In the genomic region with DNA sequence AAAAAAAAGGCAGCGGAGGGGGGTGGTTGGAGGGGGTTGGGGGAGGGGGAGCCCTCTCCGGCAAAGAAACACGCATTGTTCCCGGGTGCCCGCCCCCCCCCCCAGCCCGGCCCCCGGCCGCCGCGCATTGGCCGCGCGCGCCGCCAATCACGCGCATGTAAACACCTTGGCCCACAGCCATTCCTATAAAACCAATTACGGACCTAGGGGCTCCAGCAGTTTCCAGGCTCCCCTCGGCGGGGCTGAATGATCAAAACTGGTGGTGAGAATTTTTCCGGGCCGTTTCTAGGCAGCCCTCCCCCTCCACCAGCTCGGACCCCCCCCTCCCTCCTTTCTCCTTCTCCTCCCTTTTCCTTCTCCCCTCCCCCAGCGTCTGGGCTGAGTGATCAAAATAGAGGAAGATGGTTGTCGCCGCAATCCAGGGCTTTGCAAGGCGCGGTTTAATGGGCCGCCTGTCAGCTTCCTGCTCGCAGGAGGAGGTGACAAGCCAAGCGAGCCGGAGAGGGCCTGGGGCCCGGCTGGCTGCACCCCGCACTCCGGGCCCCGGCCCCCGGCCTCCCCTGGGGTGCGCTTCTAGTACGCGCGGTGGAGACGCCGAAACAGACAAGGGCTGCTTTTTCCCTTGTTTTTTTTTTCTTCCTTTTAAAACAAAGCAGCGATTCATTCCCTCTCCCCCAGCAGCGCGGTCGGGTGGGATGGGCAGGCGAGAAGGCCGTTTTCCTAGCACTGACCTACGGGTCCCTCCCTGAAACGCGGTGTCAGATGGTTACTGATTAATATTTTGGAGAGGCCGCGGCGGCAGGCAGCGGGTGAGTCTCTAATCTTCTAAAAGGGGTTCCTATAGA, we compare ENCODE assay signal across 8 cellular contexts. TPM values are rescaled to one million over a fixed set of nuclear protein-coding genes. Genes with fewer than 3 reads are reported as not detected.
DNase-seq lines count a peak whose midpoint lies in the region; ATAC-seq and TF ChIP-seq lines count a peak whose summit lies in the region.

No MANE protein-coding gene starts in this region.

- peaks cover 5% of the 10 kb centered on the region for H3K36me3 ChIP-seq in neutrophil

- peak; percentile 28 for ATAC-seq in Right ventricle myocardium superior (ENCODE audit: poor library complexity)
- ATAC-seq in GM18505 (IDR thresholded peaks at IDR 0.05; ENCODE audit: unreplicated experiment) = no peak

- H3K9me3 ChIP-seq in neutrophil = no peaks in the 10 kb centered on the region

- DNase-seq in ELR (ENCODE audit: low read depth) (peak; percentile 100), Kasumi-1 (lab: John Stamatoyannopoulos, UW) (peak; percentile 90 to 94), OCI-M2 (lab: John Stamatoyannopoulos, UW; ENCODE audit: unreplicated experiment) (peak; percentile 68), amniotic stem cell (lab: John Stamatoyannopoulos, UW) (peak; percentile 98), Right ventricle myocardium superior (peak; percentile 97)
- no peak for DNase-seq in effector CD8-positive, alpha-beta T cell (lab: John Stamatoyannopoulos, UW)

- no peak for TF ChIP-seq POLR2A in GM18505 (IDR thresholded peaks at IDR 0.05; ENCODE audit: borderline replicate concordance, extremely low read depth, insufficient read depth, insufficient read length)

- peaks cover 24 to 44% of the 10 kb centered on the region in 2 experiments for H3K4me1 ChIP-seq in neutrophil (ENCODE audit: control insufficient read depth in 1 of 2, insufficient read depth in 1 of 2, low read depth in 1 of 2, low read length in 1 of 2)

- peak; percentile 1 for TF ChIP-seq CTCF in neutrophil (IDR thresholded peaks at IDR 0.05)

- H3K4me3 ChIP-seq in neutrophil (ENCODE audit: low read depth in 1 of 2, low read length in 1 of 2) = peak overlapping the region; percentile 94 to 97

- intact Hi-C loops in Right ventricle myocardium superior (cut with DNase I) = no loop called here

- no peaks in the 10 kb centered on the region for H3K27me3 ChIP-seq in neutrophil

- peak overlapping the region; percentile 96 for H3K27ac ChIP-seq in neutrophil

RNA-seq across cellular contexts. Expression of a gene that starts 0.4 kb away (rescaled TPM):
- 29.5 TPM for total RNA-seq in Right ventricle myocardium superior
